9 cellular contexts compared by ENCODE assay signal in genomic region chr20:10673176-10673830, GRCh38. TPM values are rescaled to one million over a fixed set of nuclear protein-coding genes. Genes with fewer than 3 reads are reported as not detected.
DNase-seq lines count a peak whose midpoint lies in the region; ATAC-seq and TF ChIP-seq lines count a peak whose summit lies in the region.
"Had no signal": no experiment of that assay in that cellular context is flagged by ENCODE, and none has a peak within 500 bp of the region (broad histone marks: within the 10 kb centered on the region; RNA-seq: fewer than 3 reads in every experiment).

No MANE protein-coding gene starts in this region.

- H3K9me3 ChIP-seq in gastroesophageal sphincter: no peaks in the 10 kb centered on the region

- intact Hi-C loops in activated T-helper 1 cell treated with anti-CD3 and anti-CD28 coated beads, Interleukin-12 subunit alpha, Interleukin-12 subunit beta, Interleukin-2, Interleukin-4 antibody, amounts not matched to agents 30 ng/mL and 10 ng/mL and 1 ng/mL, durations not matched to agents 14 hours and 24 hours and 36 hours (cut with micrococcal nuclease): loop anchor here (1.0 to 10.0 kb wide), 4 partner anchors 70 to 1219 kb away; no protein-coding TSS in a partner anchor

- no peak for TF ChIP-seq CTCF in gastroesophageal sphincter (IDR thresholded peaks at IDR 0.05)

- peaks cover 0 to 3% of the 10 kb centered on the region in 2 donors for H3K36me3 ChIP-seq in gastroesophageal sphincter

- TF ChIP-seq EP300 in gastroesophageal sphincter (IDR thresholded peaks at IDR 0.05): no peak

- peaks cover 8% of the 10 kb centered on the region for H3K27me3 ChIP-seq in gastroesophageal sphincter

- peak overlapping the region; percentile 4 to 99 (median 96) for H3K27ac ChIP-seq in gastroesophageal sphincter
- H3K27ac ChIP-seq: 22Rv1 had no signal

- 0 to 2% methylated on average over 8 to 23 of the region's 73 CpGs for WGBS in gastroesophageal sphincter (ENCODE audit: low coverage in 1 of 2), 2 donors

- peak overlapping the region; percentile 58 to 89 for H3K4me3 ChIP-seq in gastroesophageal sphincter

- peaks cover 26% of the 10 kb centered on the region for H3K4me1 Mint-ChIP-seq in activated T-helper 1 cell treated with anti-CD3 and anti-CD28 coated beads, Interleukin-12 subunit alpha, Interleukin-12 subunit beta, Interleukin-2, Interleukin-4 antibody, amounts not matched to agents 30 ng/mL and 10 ng/mL and 1 ng/mL, durations not matched to agents 14 hours and 24 hours and 36 hours (ENCODE audit: low read depth)

- H3K4me1 ChIP-seq in gastroesophageal sphincter: peaks cover 0 to 62% (median 0%) of the 10 kb centered on the region in 3 donors

- H3K36me3 Mint-ChIP-seq in activated T-helper 1 cell treated with anti-CD3 and anti-CD28 coated beads, Interleukin-12 subunit alpha, Interleukin-12 subunit beta, Interleukin-2, Interleukin-4 antibody, amounts not matched to agents 30 ng/mL and 10 ng/mL and 1 ng/mL, durations not matched to agents 14 hours and 24 hours and 36 hours (ENCODE audit: low read depth): peaks cover 2% of the 10 kb centered on the region

- no peak for ATAC-seq in gastroesophageal sphincter
- ATAC-seq in GM21529 (IDR thresholded peaks at IDR 0.05; ENCODE audit: unreplicated experiment): no peak

- no peaks in the 10 kb centered on the region for H3K9me3 Mint-ChIP-seq in activated T-helper 1 cell treated with anti-CD3 and anti-CD28 coated beads, Interleukin-12 subunit alpha, Interleukin-12 subunit beta, Interleukin-2, Interleukin-4 antibody, amounts not matched to agents 30 ng/mL and 10 ng/mL and 1 ng/mL, durations not matched to agents 14 hours and 24 hours and 36 hours

- peak overlapping the region; percentile 89 for H3K4me3 Mint-ChIP-seq in activated T-helper 1 cell treated with anti-CD3 and anti-CD28 coated beads, Interleukin-12 subunit alpha, Interleukin-12 subunit beta, Interleukin-2, Interleukin-4 antibody, amounts not matched to agents 30 ng/mL and 10 ng/mL and 1 ng/mL, durations not matched to agents 14 hours and 24 hours and 36 hours

- peaks cover 64% of the 10 kb centered on the region for H3K27me3 Mint-ChIP-seq in activated T-helper 1 cell treated with anti-CD3 and anti-CD28 coated beads, Interleukin-12 subunit alpha, Interleukin-12 subunit beta, Interleukin-2, Interleukin-4 antibody, amounts not matched to agents 30 ng/mL and 10 ng/mL and 1 ng/mL, durations not matched to agents 14 hours and 24 hours and 36 hours (ENCODE audit: insufficient read depth)

- DNase-seq in DMS 273 (lab: John Stamatoyannopoulos, UW; ENCODE audit: unreplicated experiment) (peak; percentile 78), DMS 273 treated with DMSO at 0.1 percent for 48 hours (lab: John Stamatoyannopoulos, UW) (no peak), NCI-H1092 treated with DMSO at 0.1 percent for 48 hours (lab: John Stamatoyannopoulos, UW) (peak; percentile 78), nucleus accumbens (lab: John Stamatoyannopoulos, UW) (peak in 35 of 56 donors; percentile 10 to 82 (median 54)), hepatic stellate cell (ENCODE audit: low spot score) (no peak)
- DNase-seq in activated T-helper 1 cell treated with anti-CD3 and anti-CD28 coated beads, Interleukin-12 subunit alpha, Interleukin-12 subunit beta, Interleukin-2, Interleukin-4 antibody, amounts not matched to agents 30 ng/mL and 10 ng/mL and 1 ng/mL, durations not matched to agents 14 hours and 24 hours and 36 hours (ENCODE audit: low spot score): peak; percentile 5

- peak overlapping the region; percentile 92 for H3K27ac Mint-ChIP-seq in activated T-helper 1 cell treated with anti-CD3 and anti-CD28 coated beads, Interleukin-12 subunit alpha, Interleukin-12 subunit beta, Interleukin-2, Interleukin-4 antibody, amounts not matched to agents 30 ng/mL and 10 ng/mL and 1 ng/mL, durations not matched to agents 14 hours and 24 hours and 36 hours

- TF ChIP-seq POLR2A in gastroesophageal sphincter (IDR thresholded peaks at IDR 0.05): no peak

RNA-seq across cellular contexts. Expression of gene JAG1, which starts 0.5 kb away (rescaled TPM):
- 1.3 and 1.4 TPM in 2 replicates for total RNA-seq in activated T-helper 1 cell treated with anti-CD3 and anti-CD28 coated beads, Interleukin-12 subunit alpha, Interleukin-12 subunit beta, Interleukin-2, Interleukin-4 antibody, amounts not matched to agents 30 ng/mL and 10 ng/mL and 1 ng/mL, durations not matched to agents 14 hours and 24 hours and 36 hours
- 10 to 100 TPM; 34.3 to 81.9 (median 45.7) TPM for total RNA-seq in gastroesophageal sphincter

Comparison
In these comparisons a context has a peak if more than half of its experiments do, and no peak if none do; other contexts are left out.
1. DNase-seq: peak in DMS 273 (single experiment), NCI-H1092 treated with DMSO at 0.1 percent for 48 hours (single experiment), activated T-helper 1 cell treated with anti-CD3 and anti-CD28 coated beads, Interleukin-12 subunit alpha, Interleukin-12 subunit beta, Interleukin-2, Interleukin-4 antibody, amounts not matched to agents 30 ng/mL and 10 ng/mL and 1 ng/mL, durations not matched to agents 14 hours and 24 hours and 36 hours (single experiment) and nucleus accumbens (35 of 56); none in DMS 273 treated with DMSO at 0.1 percent for 48 hours (single experiment) and hepatic stellate cell (single experiment).
2. RNA of gene JAG1, which starts 0.5 kb away (total RNA-seq): 34.3 to 81.9 TPM in gastroesophageal sphincter; 1.3 to 1.4 TPM in activated T-helper 1 cell treated with anti-CD3 and anti-CD28 coated beads, Interleukin-12 subunit alpha, Interleukin-12 subunit beta, Interleukin-2, Interleukin-4 antibody, amounts not matched to agents 30 ng/mL and 10 ng/mL and 1 ng/mL, durations not matched to agents 14 hours and 24 hours and 36 hours; every median in the first group is over 10 times any median in the second.